13 cellular contexts compared by ENCODE assay signal in the genomic region with DNA sequence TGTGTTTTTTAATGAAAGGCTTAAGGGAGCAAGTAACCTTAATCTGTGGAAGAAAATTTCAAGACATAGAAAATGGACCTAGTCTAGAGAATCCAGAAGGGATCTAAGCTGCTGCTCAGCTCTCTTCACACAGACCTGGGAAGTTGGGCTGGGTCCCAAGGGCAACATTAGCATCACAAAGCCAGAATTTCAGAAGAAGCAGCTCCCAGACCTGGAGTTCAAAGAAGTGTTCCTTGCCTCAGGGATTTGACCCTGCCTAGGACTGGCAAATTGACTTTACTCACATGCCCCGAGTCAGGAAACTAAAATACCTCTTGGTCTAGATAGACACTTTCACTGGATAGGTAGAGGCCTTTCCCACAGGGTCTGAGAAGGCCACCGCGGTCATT. TPM values are rescaled to one million over a fixed set of nuclear protein-coding genes. Genes with fewer than 3 reads are reported as not detected.
"Had no signal": no experiment of that assay in that cellular context is flagged by ENCODE, and none has a peak within 500 bp of the region (broad histone marks: within the 10 kb centered on the region; RNA-seq: fewer than 3 reads in every experiment).

No MANE protein-coding gene starts in this region.

RNA-seq across cellular contexts. Expression of a gene that starts 14.9 kb away (rescaled TPM):
- total RNA-seq: activated B cell treated with CpG ODN at 0.5 μM for 24 hours; activated CD4-positive, alpha-beta memory T cell treated with anti-CD3 and anti-CD28 coated beads for 36 hours; activated CD4-positive, alpha-beta memory T cell treated with anti-CD3 and anti-CD28 coated beads, Interleukin-2, amount 10 ng/mL, durations not matched to agents 7 days and 5 days; activated CD4-positive, alpha-beta T cell treated with anti-CD3 and anti-CD28 coated beads for 36 hours; activated CD4-positive, alpha-beta T cell treated with anti-CD3 and anti-CD28 coated beads, Interleukin-2, amount 10 ng/mL, durations not matched to agents 24 days and 14 days; activated CD4-positive, alpha-beta T cell treated with anti-CD3 and anti-CD28 coated beads, Interleukin-2, amount 10 ng/mL, durations not matched to agents 7 days and 5 days; activated CD8-positive, alpha-beta memory T cell treated with anti-CD3 and anti-CD28 coated beads for 36 hours; activated CD8-positive, alpha-beta memory T cell treated with anti-CD3 and anti-CD28 coated beads, Interleukin-2, amount 10 ng/mL, durations not matched to agents 7 days and 5 days; activated CD8-positive, alpha-beta T cell treated with anti-CD3 and anti-CD28 coated beads for 36 hours; activated CD8-positive, alpha-beta T cell treated with anti-CD3 and anti-CD28 coated beads, Interleukin-2, amount 10 ng/mL, durations not matched to agents 7 days and 5 days; T-helper 1 cell treated with Interleukin-12 subunit alpha and Interleukin-12 subunit beta and Interleukin-4 antibody, amounts not matched to agents 30 ng/mL and 1 ng/mL, for 36 hours; T-helper 17 cell; T-helper 2 cell treated with Interferon-gamma antibody and Interleukin-4, amounts not matched to agents 100 ng/mL and 5 ng/mL, for 36 hours had no signal

RNA-seq across cellular contexts. Expression of a gene that starts 55.1 kb away (rescaled TPM):
- total RNA-seq: activated B cell treated with CpG ODN at 0.5 μM for 24 hours; activated CD4-positive, alpha-beta memory T cell treated with anti-CD3 and anti-CD28 coated beads for 36 hours; activated CD4-positive, alpha-beta memory T cell treated with anti-CD3 and anti-CD28 coated beads, Interleukin-2, amount 10 ng/mL, durations not matched to agents 7 days and 5 days; activated CD4-positive, alpha-beta T cell treated with anti-CD3 and anti-CD28 coated beads for 36 hours; activated CD4-positive, alpha-beta T cell treated with anti-CD3 and anti-CD28 coated beads, Interleukin-2, amount 10 ng/mL, durations not matched to agents 24 days and 14 days; activated CD4-positive, alpha-beta T cell treated with anti-CD3 and anti-CD28 coated beads, Interleukin-2, amount 10 ng/mL, durations not matched to agents 7 days and 5 days; activated CD8-positive, alpha-beta memory T cell treated with anti-CD3 and anti-CD28 coated beads for 36 hours; activated CD8-positive, alpha-beta memory T cell treated with anti-CD3 and anti-CD28 coated beads, Interleukin-2, amount 10 ng/mL, durations not matched to agents 7 days and 5 days; activated CD8-positive, alpha-beta T cell treated with anti-CD3 and anti-CD28 coated beads for 36 hours; activated CD8-positive, alpha-beta T cell treated with anti-CD3 and anti-CD28 coated beads, Interleukin-2, amount 10 ng/mL, durations not matched to agents 7 days and 5 days; T-helper 1 cell treated with Interleukin-12 subunit alpha and Interleukin-12 subunit beta and Interleukin-4 antibody, amounts not matched to agents 30 ng/mL and 1 ng/mL, for 36 hours; T-helper 17 cell; T-helper 2 cell treated with Interferon-gamma antibody and Interleukin-4, amounts not matched to agents 100 ng/mL and 5 ng/mL, for 36 hours had no signal
